1 cellular context compared by ENCODE assay signal in the genomic region with DNA sequence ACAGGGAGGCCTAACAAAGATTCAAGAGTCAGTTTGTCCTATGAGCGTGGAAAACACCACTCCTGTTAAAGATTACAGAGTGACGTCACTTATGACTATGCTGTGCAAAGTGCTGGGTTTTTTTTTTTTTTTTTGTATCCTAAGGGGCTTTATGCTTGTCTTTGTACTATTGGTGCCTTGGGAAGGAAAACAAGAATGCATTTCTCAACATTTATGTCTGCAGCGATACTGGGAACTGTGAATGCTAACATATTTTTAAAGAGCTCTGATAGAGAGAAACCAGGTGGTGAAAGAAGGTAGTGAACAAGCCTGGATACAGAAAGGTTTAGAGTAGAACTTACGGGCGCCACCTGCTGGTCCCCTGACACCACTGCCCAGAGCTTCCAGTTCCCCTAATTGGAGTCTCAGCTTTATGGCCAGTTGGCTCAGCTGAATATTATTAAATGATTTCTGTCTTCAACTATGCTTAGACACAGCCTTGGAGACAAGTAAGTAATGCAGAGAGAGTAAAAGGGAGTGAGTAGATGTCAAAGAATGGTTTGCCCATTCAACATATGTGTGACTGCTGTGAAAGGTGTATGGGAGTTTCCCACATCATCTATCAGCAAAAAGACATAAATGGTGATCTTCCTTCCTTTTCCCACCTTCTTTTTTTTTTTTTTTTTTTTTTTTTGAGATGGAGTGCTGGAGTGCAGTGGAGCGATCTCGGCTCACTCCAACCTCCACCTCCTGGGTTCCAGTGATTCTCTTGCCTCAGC.
TF ChIP-seq lines count a peak whose summit lies in the region.

No MANE protein-coding gene starts in this region.

TF ChIP-seq in HEK293, 187 proteins besides CTCF, POLR2A, EP300 and RAD21 (continued from another document and continues in another):
- TF ChIP-seq, protein P1, sequence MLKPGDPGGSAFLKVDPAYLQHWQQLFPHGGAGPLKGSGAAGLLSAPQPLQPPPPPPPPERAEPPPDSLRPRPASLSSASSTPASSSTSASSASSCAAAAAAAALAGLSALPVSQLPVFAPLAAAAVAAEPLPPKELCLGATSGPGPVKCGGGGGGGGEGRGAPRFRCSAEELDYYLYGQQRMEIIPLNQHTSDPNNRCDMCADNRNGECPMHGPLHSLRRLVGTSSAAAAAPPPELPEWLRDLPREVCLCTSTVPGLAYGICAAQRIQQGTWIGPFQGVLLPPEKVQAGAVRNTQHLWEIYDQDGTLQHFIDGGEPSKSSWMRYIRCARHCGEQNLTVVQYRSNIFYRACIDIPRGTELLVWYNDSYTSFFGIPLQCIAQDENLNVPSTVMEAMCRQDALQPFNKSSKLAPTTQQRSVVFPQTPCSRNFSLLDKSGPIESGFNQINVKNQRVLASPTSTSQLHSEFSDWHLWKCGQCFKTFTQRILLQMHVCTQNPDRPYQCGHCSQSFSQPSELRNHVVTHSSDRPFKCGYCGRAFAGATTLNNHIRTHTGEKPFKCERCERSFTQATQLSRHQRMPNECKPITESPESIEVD (tag by site-specific recombination; IDR thresholded peaks at IDR 0.05), result no peak
- TF ChIP-seq ZBTB1 (tag by site-specific recombination; IDR thresholded peaks at IDR 0.05) (no peak), ZNF280D (tag by site-specific recombination; IDR thresholded peaks at IDR 0.05) (no peak), ZNF292 (tag by site-specific recombination; IDR thresholded peaks at IDR 0.05; ENCODE audit: borderline replicate concordance, low read depth) (no peak), ZNF341 (tag by site-specific recombination; IDR thresholded peaks at IDR 0.05; ENCODE audit: low read depth) (no peak), ZNF830 (tag by site-specific recombination; IDR thresholded peaks at IDR 0.05; ENCODE audit: low read depth) (no peak), GLI4 (tag by site-specific recombination; IDR thresholded peaks at IDR 0.05) (no peak), SALL2 (tag by site-specific recombination; IDR thresholded peaks at IDR 0.05; ENCODE audit: borderline replicate concordance) (no peak), ZBTB8A (tag by site-specific recombination; IDR thresholded peaks at IDR 0.05) (no peak), GLIS1 (tag by site-specific recombination; IDR thresholded peaks at IDR 0.05) (no peak), ZNF274 (IDR thresholded peaks at IDR 0.05; ENCODE audit: low read length) (no peak), ZNF274 (tag by site-specific recombination; IDR thresholded peaks at IDR 0.05; ENCODE audit: borderline replicate concordance) (no peak), ZSCAN5A (tag by site-specific recombination; IDR thresholded peaks at IDR 0.05) (no peak), ZSCAN30 (tag by site-specific recombination; IDR thresholded peaks at IDR 0.05) (no peak), ZNF548 (tag by site-specific recombination; IDR thresholded peaks at IDR 0.05) (no peak), ZNF221 (tag by site-specific recombination; IDR thresholded peaks at IDR 0.05; ENCODE audit: borderline replicate concordance) (no peak), ZNF660 (tag by site-specific recombination; IDR thresholded peaks at IDR 0.05) (peak; percentile 34; the same call in 1 of the 2 replicates), ZNF394 (tag by site-specific recombination; IDR thresholded peaks at IDR 0.05; ENCODE audit: borderline replicate concordance) (no peak), ZNF843 (tag by site-specific recombination; IDR thresholded peaks at IDR 0.05) (no peak), ZNF416 (tag by site-specific recombination; IDR thresholded peaks at IDR 0.05) (no peak), ZNF280C (tag by site-specific recombination; IDR thresholded peaks at IDR 0.05) (no peak), ZNF48 (tag by site-specific recombination; IDR thresholded peaks at IDR 0.05) (no peak), ZNF692 (tag by site-specific recombination; IDR thresholded peaks at IDR 0.05) (no peak), ZNF148 (tag by site-specific recombination; IDR thresholded peaks at IDR 0.05; ENCODE audit: borderline replicate concordance) (no peak), ZNF423 (tag by site-specific recombination; IDR thresholded peaks at IDR 0.05) (no peak), PATZ1 (tag by site-specific recombination; IDR thresholded peaks at IDR 0.05) (no peak), PRDM10 (tag by site-specific recombination; IDR thresholded peaks at IDR 0.05) (no peak), ZNF629 (tag by site-specific recombination; IDR thresholded peaks at IDR 0.05) (peak; percentile 65; the same call in 1 of the 2 replicates), ZNF677 (tag by site-specific recombination; IDR thresholded peaks at IDR 0.05) (no peak), ZNF768 (tag by site-specific recombination; IDR thresholded peaks at IDR 0.05) (no peak), ZNF114 (tag by site-specific recombination; IDR thresholded peaks at IDR 0.05) (no peak), ZNF76 (tag by site-specific recombination; IDR thresholded peaks at IDR 0.05; ENCODE audit: borderline replicate concordance, low read depth) (no peak), ZNF391 (tag by site-specific recombination; IDR thresholded peaks at IDR 0.05; ENCODE audit: borderline replicate concordance, low read depth) (no peak), KLF1 (tag by site-specific recombination; IDR thresholded peaks at IDR 0.05) (no peak), SCRT1 (tag by site-specific recombination; IDR thresholded peaks at IDR 0.05; ENCODE audit: borderline replicate concordance) (no peak)
- TF ChIP-seq, protein P2, sequence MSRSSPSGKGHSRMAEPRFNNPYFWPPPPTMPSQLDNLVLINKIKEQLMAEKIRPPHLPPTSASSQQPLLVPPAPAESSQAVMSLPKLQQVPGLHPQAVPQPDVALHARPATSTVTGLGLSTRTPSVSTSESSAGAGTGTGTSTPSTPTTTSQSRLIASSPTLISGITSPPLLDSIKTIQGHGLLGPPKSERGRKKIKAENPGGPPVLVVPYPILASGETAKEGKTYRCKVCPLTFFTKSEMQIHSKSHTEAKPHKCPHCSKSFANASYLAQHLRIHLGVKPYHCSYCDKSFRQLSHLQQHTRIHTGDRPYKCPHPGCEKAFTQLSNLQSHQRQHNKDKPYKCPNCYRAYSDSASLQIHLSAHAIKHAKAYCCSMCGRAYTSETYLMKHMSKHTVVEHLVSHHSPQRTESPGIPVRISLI (tag by site-specific recombination; IDR thresholded peaks at IDR 0.05), result peak; percentile 68
